In the genomic region with DNA sequence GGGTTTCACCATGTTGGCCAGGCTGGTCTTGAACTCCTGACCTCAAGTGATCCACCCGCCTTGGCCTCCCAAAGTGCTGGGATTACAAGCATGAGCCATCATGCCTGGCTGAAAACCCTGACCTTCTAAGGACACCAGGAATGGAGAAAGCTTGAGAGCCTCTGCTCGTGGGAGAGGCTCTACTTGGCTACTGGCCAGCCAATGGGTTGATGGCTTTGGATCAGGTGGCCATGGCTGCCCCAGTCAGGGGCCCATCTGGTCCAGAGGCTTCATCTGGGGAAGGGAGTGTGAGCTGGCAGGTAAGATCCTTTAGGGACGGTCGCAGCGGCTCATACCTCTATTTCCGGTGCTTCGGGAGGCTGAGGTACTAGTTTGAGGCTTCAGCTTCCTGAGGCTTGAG, we compare ENCODE assay signal across 27 cellular contexts. TPM values are rescaled to one million over a fixed set of nuclear protein-coding genes. Genes with fewer than 3 reads are reported as not detected.
DNase-seq lines count a peak whose midpoint lies in the region; ATAC-seq and TF ChIP-seq lines count a peak whose summit lies in the region.
"Had no signal": no experiment of that assay in that cellular context is flagged by ENCODE, and none has a peak within 500 bp of the region (broad histone marks: within the 10 kb centered on the region; RNA-seq: fewer than 3 reads in every experiment).

No MANE protein-coding gene starts in this region.

- H3K27ac ChIP-seq in body of pancreas, result no peak overlapping the region
- H3K27ac ChIP-seq: BLaER1, PC-9, SJSA1 had no signal

- peak; percentile 6 for DNase-seq in NCI-H2171 treated with DMSO at 0.1 percent for 48 hours (lab: John Stamatoyannopoulos, UW)
- DNase-seq in NCI-H2171 (lab: John Stamatoyannopoulos, UW), result no peak
- DNase-seq in NCI-H69 (lab: John Stamatoyannopoulos, UW), result peak; percentile 43
- peak; percentile 24 for DNase-seq in amniotic epithelial cell (ENCODE audit: low read depth)
- DNase-seq in KG1 (lab: John Stamatoyannopoulos, UW), result no peak
- DNase-seq in epidermal melanocyte (ENCODE audit: insufficient read length, low spot score), result no peak
- no peak for DNase-seq in body of pancreas
- DNase-seq: 8988T; CD4-positive, CD25-positive, alpha-beta regulatory T cell; DMS53; H9; KBM-7; MG63; NCI-H1105 treated with DMSO at 0.1 percent for 48 hours; NCI-H146; NCI-H1930; NCI-H2107; NCI-H2227 treated with DMSO at 0.1 percent for 48 hours; NCI-H774; PC-9; T-cell had no signal

- WGBS in body of pancreas, 2 donors, result 78 to 87% methylated on average over 7 of the region's 7 CpGs

- intact Hi-C loops in body of pancreas (cut with DNase I), result no loop called here

- no peak for TF ChIP-seq POLR2A in body of pancreas (IDR thresholded peaks at IDR 0.05)

- no peak overlapping the region for H3K4me3 ChIP-seq in body of pancreas
- H3K4me3 ChIP-seq: BLaER1, GM23338, MG63, PC-9, SJSA1 had no signal

- no peaks in the 10 kb centered on the region for H3K36me3 ChIP-seq in body of pancreas (replicated peaks in 1 of 2; ENCODE audit: insufficient read depth in 1 of 2, low read depth in 2 of 2)
- H3K36me3 ChIP-seq: BLaER1, MG63, SJSA1 had no signal

- H3K27me3 ChIP-seq in body of pancreas, result no peaks in the 10 kb centered on the region
- H3K27me3 ChIP-seq: BLaER1, MG63, SJSA1 had no signal

- no peak for TF ChIP-seq CTCF in body of pancreas (IDR thresholded peaks at IDR 0.05)

- no peak for ATAC-seq in HG03354 (IDR thresholded peaks at IDR 0.05; ENCODE audit: poor library complexity, severe bottlenecking, unreplicated experiment)
- no peak for ATAC-seq in body of pancreas
- ATAC-seq: GM23338, HepG2, Right ventricle myocardium inferior, T-cell had no signal

- H3K9me3 ChIP-seq in body of pancreas, result no peaks in the 10 kb centered on the region
- H3K9me3 ChIP-seq: BLaER1, MG63, SJSA1 had no signal

- no peaks in the 10 kb centered on the region for H3K4me1 ChIP-seq in body of pancreas
- H3K4me1 ChIP-seq: SJSA1 had no signal

RNA-seq across cellular contexts. Expression of a gene that starts 42.5 kb away (rescaled TPM):
- total RNA-seq in body of pancreas, result 10 to 100 TPM; 40.2 to 83.0 TPM

Comparison
In these comparisons a context has a peak if more than half of its experiments do, and no peak if none do; other contexts are left out.
1. DNase-seq: peak in NCI-H2171 treated with DMSO at 0.1 percent for 48 hours (single experiment), NCI-H69 (single experiment) and amniotic epithelial cell (single experiment); none in NCI-H2171 (single experiment), KG1 (single experiment), epidermal melanocyte (single experiment) and body of pancreas (0 of 4).